ENCODE assay signal across 32 cellular contexts in genomic region chr3:143447491-143447890, GRCh38.
"Had no signal": no experiment of that assay in that cellular context is flagged by ENCODE, and none has a peak within 500 bp of the region (broad histone marks: within the 10 kb centered on the region; RNA-seq: fewer than 3 reads in every experiment).

No MANE protein-coding gene starts in this region.

- H3K27ac Mint-ChIP-seq: activated B cell treated with CpG ODN at 0.5 μM for 24 hours; activated CD4-positive, alpha-beta memory T cell treated with anti-CD3 and anti-CD28 coated beads for 36 hours; activated CD4-positive, alpha-beta T cell treated with anti-CD3 and anti-CD28 coated beads, Interleukin-2, amount 10 ng/mL, durations not matched to agents 24 days and 14 days; activated naive CD4-positive, alpha-beta T cell treated with anti-CD3 and anti-CD28 coated beads for 36 hours; activated naive CD4-positive, alpha-beta T cell treated with anti-CD3 and anti-CD28 coated beads, Interleukin-2, amount 50 U/mL, for 72 hours; activated naive CD8-positive, alpha-beta T cell treated with anti-CD3 and anti-CD28 coated beads for 36 hours; activated T-cell treated with anti-CD3 and anti-CD28 coated beads, Interleukin-2, amount 50 U/mL, for 72 hours; activated T-helper 1 cell treated with anti-CD3 and anti-CD28 coated beads, Interleukin-12 subunit alpha, Interleukin-12 subunit beta, Interleukin-2, Interleukin-4 antibody, amounts not matched to agents 30 ng/mL and 10 ng/mL and 1 ng/mL, durations not matched to agents 14 hours and 24 hours and 36 hours; activated T-helper 17 cell treated with anti-CD3 and anti-CD28 coated beads, Interleukin-2, amount 50 U/mL, for 72 hours; T-helper 17 cell had no signal

- H3K4me1 ChIP-seq: body of pancreas, breast epithelium had no signal

- H3K4me3 ChIP-seq: adrenal gland, body of pancreas, breast epithelium had no signal

- ATAC-seq: activated naive CD4-positive, alpha-beta T cell treated with anti-CD3 and anti-CD28 coated beads, Interleukin-2, amount 50 U/mL, for 72 hours; activated T-cell treated with anti-CD3 and anti-CD28 coated beads, Interleukin-2, amount 50 U/mL, for 4 hours; activated T-cell treated with anti-CD3 and anti-CD28 coated beads, Interleukin-2, amount 50 U/mL, for 72 hours; activated T-helper 17 cell treated with anti-CD3 and anti-CD28 coated beads, Interleukin-2, amount 50 U/mL, for 72 hours; body of pancreas; T-helper 17 cell had no signal

- H3K27ac ChIP-seq: adrenal gland, body of pancreas, brain microvascular endothelial cell, breast epithelium, VCaP had no signal

- H3K36me3 ChIP-seq: adrenal gland, brain microvascular endothelial cell, breast epithelium had no signal

- H3K9me3 ChIP-seq: adrenal gland, body of pancreas, breast epithelium had no signal

- H3K27me3 ChIP-seq: adrenal gland, body of pancreas, brain microvascular endothelial cell, breast epithelium had no signal

- H3K36me3 Mint-ChIP-seq: activated CD4-positive, alpha-beta memory T cell treated with anti-CD3 and anti-CD28 coated beads for 36 hours; activated naive CD8-positive, alpha-beta T cell treated with anti-CD3 and anti-CD28 coated beads for 36 hours had no signal

- H3K4me3 Mint-ChIP-seq: activated B cell treated with CpG ODN at 0.5 μM for 24 hours; activated CD4-positive, alpha-beta memory T cell treated with anti-CD3 and anti-CD28 coated beads for 36 hours; activated CD4-positive, alpha-beta T cell treated with anti-CD3 and anti-CD28 coated beads, Interleukin-2, amount 10 ng/mL, durations not matched to agents 24 days and 14 days; activated naive CD4-positive, alpha-beta T cell treated with anti-CD3 and anti-CD28 coated beads for 36 hours; activated naive CD8-positive, alpha-beta T cell treated with anti-CD3 and anti-CD28 coated beads for 36 hours; activated T-cell treated with anti-CD3 and anti-CD28 coated beads, Interleukin-2, amount 50 U/mL, for 4 hours; activated T-cell treated with anti-CD3 and anti-CD28 coated beads, Interleukin-2, amount 50 U/mL, for 72 hours; activated T-helper 1 cell treated with anti-CD3 and anti-CD28 coated beads, Interleukin-12 subunit alpha, Interleukin-12 subunit beta, Interleukin-2, Interleukin-4 antibody, amounts not matched to agents 30 ng/mL and 10 ng/mL and 1 ng/mL, durations not matched to agents 14 hours and 24 hours and 36 hours; activated T-helper 17 cell treated with anti-CD3 and anti-CD28 coated beads, Interleukin-2, amount 50 U/mL, for 72 hours; T-helper 17 cell had no signal

- DNase-seq: activated B cell treated with CpG ODN at 0.5 μM for 24 hours; activated CD4-positive, alpha-beta memory T cell treated with anti-CD3 and anti-CD28 coated beads for 36 hours; activated CD4-positive, alpha-beta T cell treated with anti-CD3 and anti-CD28 coated beads for 4 hours; activated CD4-positive, alpha-beta T cell treated with anti-CD3 and anti-CD28 coated beads, Interleukin-2, amount 10 ng/mL, durations not matched to agents 24 days and 14 days; activated CD4-positive, alpha-beta T cell treated with anti-CD3 and anti-CD28 coated beads, Interleukin-2, amount 50 U/mL, for 1 hour; activated CD4-positive, alpha-beta T cell treated with anti-CD3 and anti-CD28 coated beads, Interleukin-2, amount 50 U/mL, for 4 hours; activated CD4-positive, CD25-positive, alpha-beta regulatory T cell treated with anti-CD3 and anti-CD28 coated beads, Interleukin-2, amount 50 U/mL, for 72 hours; activated CD8-positive, alpha-beta memory T cell treated with anti-CD3 and anti-CD28 coated beads, Interleukin-2, amount 50 U/mL, for 4 hours; activated effector memory CD4-positive, alpha-beta T cell treated with anti-CD3 and anti-CD28 coated beads, Interleukin-2, amount 50 U/mL, for 16 hours; activated gamma-delta T cell treated with Interleukin-2 at 50 U/mL for 16 hours; activated naive CD4-positive, alpha-beta T cell; activated naive CD4-positive, alpha-beta T cell treated with anti-CD3 and anti-CD28 coated beads for 36 hours; activated naive CD4-positive, alpha-beta T cell treated with anti-CD3 and anti-CD28 coated beads, Interleukin-2, amount 50 U/mL, for 16 hours; activated naive CD8-positive, alpha-beta T cell treated with anti-CD3 and anti-CD28 coated beads for 36 hours; activated T-cell treated with anti-CD3 and anti-CD28 coated beads for 4 hours; activated T-cell treated with anti-CD3 and anti-CD28 coated beads, Interleukin-2, amount 50 U/mL, for 1 hour; activated T-cell treated with anti-CD3 and anti-CD28 coated beads, Interleukin-2, amount 50 U/mL, for 4 hours; activated T-cell treated with anti-CD3 and anti-CD28 coated beads, Interleukin-2, amount 50 U/mL, for 72 hours; adrenal gland; amniotic stem cell; aorta; body of pancreas; brain microvascular endothelial cell; central memory CD4-positive, alpha-beta T cell; T-helper 17 cell; T1000 had no signal

- H3K27me3 Mint-ChIP-seq: activated B cell treated with CpG ODN at 0.5 μM for 24 hours; activated CD4-positive, alpha-beta memory T cell treated with anti-CD3 and anti-CD28 coated beads for 36 hours; activated CD4-positive, alpha-beta T cell treated with anti-CD3 and anti-CD28 coated beads, Interleukin-2, amount 10 ng/mL, durations not matched to agents 24 days and 14 days; activated naive CD8-positive, alpha-beta T cell treated with anti-CD3 and anti-CD28 coated beads for 36 hours; activated T-helper 17 cell treated with anti-CD3 and anti-CD28 coated beads, Interleukin-2, amount 50 U/mL, for 72 hours; T-helper 17 cell had no signal

- FAIRE-seq: TTC549 had no signal

- H3K9me3 Mint-ChIP-seq: activated B cell treated with CpG ODN at 0.5 μM for 24 hours; activated CD4-positive, alpha-beta memory T cell treated with anti-CD3 and anti-CD28 coated beads for 36 hours; activated naive CD4-positive, alpha-beta T cell treated with anti-CD3 and anti-CD28 coated beads for 36 hours; activated T-cell treated with anti-CD3 and anti-CD28 coated beads, Interleukin-2, amount 50 U/mL, for 4 hours; activated T-cell treated with anti-CD3 and anti-CD28 coated beads, Interleukin-2, amount 50 U/mL, for 72 hours; activated T-helper 1 cell treated with anti-CD3 and anti-CD28 coated beads, Interleukin-12 subunit alpha, Interleukin-12 subunit beta, Interleukin-2, Interleukin-4 antibody, amounts not matched to agents 30 ng/mL and 10 ng/mL and 1 ng/mL, durations not matched to agents 14 hours and 24 hours and 36 hours; activated T-helper 17 cell treated with anti-CD3 and anti-CD28 coated beads, Interleukin-2, amount 50 U/mL, for 72 hours had no signal
